ENCODE assay signal across 21 cellular contexts in genomic region chr3:85337895-85338294, GRCh38.
"Had no signal": no experiment of that assay in that cellular context is flagged by ENCODE, and none has a peak within 500 bp of the region (broad histone marks: within the 10 kb centered on the region; RNA-seq: fewer than 3 reads in every experiment).

No MANE protein-coding gene starts in this region.

- DNase-seq: dermis blood vessel endothelial cell; dorsolateral prefrontal cortex; effector CD4-positive, alpha-beta T cell; effector memory CD4-positive, alpha-beta T cell; foreskin keratinocyte; heart left ventricle; hypothalamus; immature natural killer cell; islet precursor cell; kidney; kidney glomerular epithelial cell; left lung; left ventricle myocardium superior; lower lobe of right lung; mesenchymal stem cell; mucosa of descending colon; naive B cell had no signal

- H3K9me3 ChIP-seq: esophagus muscularis mucosa, gastroesophageal sphincter, heart left ventricle, left lung, lower lobe of right lung, mucosa of descending colon had no signal

- H3K4me3 ChIP-seq: coronary artery, dorsolateral prefrontal cortex, esophagus muscularis mucosa, gastroesophageal sphincter, heart left ventricle, hepatocyte, left lung, lower lobe of right lung, mucosa of descending colon had no signal

- H3K36me3 ChIP-seq: esophagus muscularis mucosa, gastroesophageal sphincter, heart left ventricle, left lung, lower lobe of right lung had no signal

- H3K27me3 ChIP-seq: dorsolateral prefrontal cortex, esophagus muscularis mucosa, foreskin keratinocyte, gastroesophageal sphincter, heart left ventricle, hepatocyte, left lung had no signal

- H2AFZ ChIP-seq: hepatocyte had no signal

- H3K79me2 ChIP-seq: hepatocyte had no signal

- H3K4me1 ChIP-seq: esophagus muscularis mucosa, foreskin keratinocyte, gastroesophageal sphincter, heart left ventricle, left lung, lower lobe of right lung had no signal

- H3K4me2 ChIP-seq: hepatocyte had no signal

- H3K27ac ChIP-seq: coronary artery, esophagus muscularis mucosa, foreskin keratinocyte, gastroesophageal sphincter, heart left ventricle, hepatocyte, left lung, lower lobe of right lung had no signal

- ATAC-seq: foreskin keratinocyte, gastroesophageal sphincter, heart left ventricle, left lung, left ventricle myocardium superior, lower lobe of right lung, mucosa of descending colon had no signal
